ENCODE assay signal across 1 cellular context in genomic region chr19:44643605-44644390, GRCh38.
TF ChIP-seq lines count a peak whose summit lies in the region.

TSS of gene PVR (plus strand) at chr19:44643910. CDS start at chr19:44644097, 187 bp downstream.

TF ChIP-seq in HepG2, 621 proteins besides CTCF, POLR2A, EP300 and RAD21 (continued from another document and continues in another):
- TF ChIP-seq ZBTB40 (IDR thresholded peaks at IDR 0.05), result no peak
- no peak; the same call in 1 of the 2 replicates for TF ChIP-seq ZBTB40 (CRISPR knock-in tag; IDR thresholded peaks at IDR 0.05)
- 0 out of 2 replicates have a peak, but pooled peaks have one; percentile 29 for TF ChIP-seq ISL2 (CRISPR knock-in tag; IDR thresholded peaks at IDR 0.05)
- peak; percentile 40; the same call in 1 of the 2 replicates for TF ChIP-seq NRL (CRISPR knock-in tag; IDR thresholded peaks at IDR 0.05; ENCODE audit: borderline replicate concordance)
- no peak for TF ChIP-seq TARDBP (CRISPR knock-in tag; IDR thresholded peaks at IDR 0.05)
- no peak for TF ChIP-seq HHEX (CRISPR knock-in tag; IDR thresholded peaks at IDR 0.05)
- peak; percentile 54; the same call in 1 of the 2 replicates for TF ChIP-seq ZNF580 (CRISPR knock-in tag; IDR thresholded peaks at IDR 0.05; ENCODE audit: borderline replicate concordance, low read depth)
- TF ChIP-seq ELF4 (CRISPR knock-in tag; IDR thresholded peaks at IDR 0.05; ENCODE audit: borderline replicate concordance), result no peak
- TF ChIP-seq ZBTB46 (CRISPR knock-in tag; IDR thresholded peaks at IDR 0.05; ENCODE audit: borderline replicate concordance), result 0 out of 2 replicates have a peak, but pooled peaks have one; percentile 70
- 0 out of 2 replicates have a peak, but pooled peaks have one; percentile 33 for TF ChIP-seq ZSCAN29 (CRISPR knock-in tag; conservative IDR thresholded peaks at IDR 0.05)
- TF ChIP-seq ZNF343 (CRISPR knock-in tag; IDR thresholded peaks at IDR 0.05), result 0 out of 2 replicates have a peak, but pooled peaks have one; percentile 70
- 0 out of 2 replicates have a peak, but pooled peaks have one; percentile 24 for TF ChIP-seq ZSCAN22 (CRISPR knock-in tag; IDR thresholded peaks at IDR 0.05)
- TF ChIP-seq ZFYVE20 (CRISPR knock-in tag; IDR thresholded peaks at IDR 0.05; ENCODE audit: borderline replicate concordance, low read depth), result no peak
- TF ChIP-seq TFE3 (CRISPR knock-in tag; IDR thresholded peaks at IDR 0.05), result no peak; the same call in 1 of the 2 replicates
- TF ChIP-seq ATF4 (CRISPR knock-in tag; IDR thresholded peaks at IDR 0.05), result no peak
- no peak for TF ChIP-seq ZNF180 (CRISPR knock-in tag; IDR thresholded peaks at IDR 0.05; ENCODE audit: borderline replicate concordance, low read depth)
- no peak for TF ChIP-seq TP53 (CRISPR knock-in tag; conservative IDR thresholded peaks at IDR 0.05)
- no peak for TF ChIP-seq ZFP36L2 (CRISPR knock-in tag; IDR thresholded peaks at IDR 0.05)
- TF ChIP-seq KMT2A (CRISPR knock-in tag; IDR thresholded peaks at IDR 0.05), result no peak; the same call in 1 of the 2 replicates
- peak; percentile 50 for TF ChIP-seq MED8 (CRISPR knock-in tag; IDR thresholded peaks at IDR 0.05; ENCODE audit: insufficient replicate concordance)
- TF ChIP-seq SPEN (CRISPR knock-in tag; IDR thresholded peaks at IDR 0.05; ENCODE audit: low read depth), result peak; percentile 63; the same call in 1 of the 2 replicates
- no peak for TF ChIP-seq ZNF607 (CRISPR knock-in tag; IDR thresholded peaks at IDR 0.05; ENCODE audit: borderline replicate concordance)
- no peak for TF ChIP-seq CERS6 (CRISPR knock-in tag; IDR thresholded peaks at IDR 0.05)
- TF ChIP-seq MYPOP (CRISPR knock-in tag; IDR thresholded peaks at IDR 0.05), result no peak
- peak; percentile 24; the same call in 1 of the 3 replicates for TF ChIP-seq MXI1 (IDR thresholded peaks at IDR 0.05; ENCODE audit: borderline replicate concordance, low read depth, low read length)
- TF ChIP-seq ZMYM3 (CRISPR knock-in tag; IDR thresholded peaks at IDR 0.05), result 0 out of 2 replicates have a peak, but pooled peaks have one; percentile 45
- peak; percentile 77; the same call in 1 of the 2 replicates for TF ChIP-seq ARID2 (CRISPR knock-in tag; IDR thresholded peaks at IDR 0.05; ENCODE audit: borderline replicate concordance)
- TF ChIP-seq NFYB (CRISPR knock-in tag; IDR thresholded peaks at IDR 0.05), result no peak
- TF ChIP-seq TFDP2 (CRISPR knock-in tag; IDR thresholded peaks at IDR 0.05), result peak; percentile 59
- no peak; the same call in 1 of the 2 replicates for TF ChIP-seq THRA (CRISPR knock-in tag; IDR thresholded peaks at IDR 0.05; ENCODE audit: borderline replicate concordance)
- TF ChIP-seq ZNF263 (CRISPR knock-in tag; IDR thresholded peaks at IDR 0.05), result no peak
- TF ChIP-seq CSRNP1 (CRISPR knock-in tag; IDR thresholded peaks at IDR 0.05), result peak; percentile 95; the same call in 1 of the 2 replicates
- no peak for TF ChIP-seq NFIC (IDR thresholded peaks at IDR 0.05; ENCODE audit: low read length)
- TF ChIP-seq NFE2L2 (IDR thresholded peaks at IDR 0.05; ENCODE audit: low read length), result no peak
- TF ChIP-seq SOX13 (IDR thresholded peaks at IDR 0.05), result peak; percentile 15; the same call in 1 of the 2 replicates
- TF ChIP-seq SOX13 (CRISPR knock-in tag; conservative IDR thresholded peaks at IDR 0.05 in 1 of 2, IDR thresholded peaks at IDR 0.05 in 1 of 2), result peak in 1 of 2 experiments; percentile 27; a peak in 1 of 4 replicates
